10 cellular contexts compared by ENCODE assay signal in the genomic region with DNA sequence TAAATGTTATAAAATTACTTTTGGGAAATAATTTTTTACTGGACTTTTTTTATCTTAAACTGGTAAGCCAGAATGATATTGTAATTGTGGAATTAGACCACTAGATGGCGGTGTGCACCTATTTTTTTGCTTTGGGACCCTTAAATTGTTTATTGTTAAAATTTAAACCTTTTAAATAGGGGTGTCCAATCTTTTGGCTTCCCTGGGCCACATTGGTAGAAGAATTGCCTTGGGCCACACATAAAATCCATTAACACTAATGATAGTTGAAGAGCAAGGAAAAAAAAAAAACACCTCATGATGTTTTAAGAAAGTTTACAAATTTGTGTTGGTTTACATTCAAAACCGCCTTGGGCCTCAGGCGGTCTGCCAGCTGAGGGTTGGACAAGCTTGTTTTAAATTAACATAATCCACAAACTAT. TPM values are rescaled to one million over a fixed set of nuclear protein-coding genes. Genes with fewer than 3 reads are reported as not detected.
DNase-seq lines count a peak whose midpoint lies in the region; ATAC-seq, FAIRE-seq and TF ChIP-seq lines count a peak whose summit lies in the region.
"Had no signal": no experiment of that assay in that cellular context is flagged by ENCODE, and none has a peak within 500 bp of the region (broad histone marks: within the 10 kb centered on the region; RNA-seq: fewer than 3 reads in every experiment).

No MANE protein-coding gene starts in this region.

- peaks cover 32 to 37% of the 10 kb centered on the region in 2 donors for H3K27me3 Mint-ChIP-seq in CD4-positive, alpha-beta memory T cell
- peaks cover 47% of the 10 kb centered on the region for H3K27me3 Mint-ChIP-seq in stimulated activated naive CD8-positive, alpha-beta T cell treated with anti-CD3 and anti-CD28 coated beads, Interleukin-15, amount 100 ng/mL, for 72 hours

- in situ Hi-C loops in HAP-1 (cut with MboI; ENCODE audit: low sequenced_read_pairs), result no loop called here
- in situ Hi-C loops in transverse colon (cut with MboI; ENCODE audit: low pct_ligation_motif_present in 1 of 4, low pct_unique_long_range_greater_than_20kb in 1 of 4, low sequenced_read_pairs in 3 of 4), result loop anchor here (25.0 kb wide), 3 partner anchors 1061 to 1286 kb away; partner anchors contain the start of gene DIRAS2 (in 1 of the 4)

- no peak overlapping the region for H3K4me3 ChIP-seq in CD4-positive, alpha-beta memory T cell (ENCODE audit: low read length in 2 of 2)
- H3K4me3 ChIP-seq in HAP-1 (no peak overlapping the region), transverse colon (no peak overlapping the region)
- H3K4me3 ChIP-seq: SJSA1 had no signal

- no peaks in the 10 kb centered on the region for H3K9me3 ChIP-seq in CD4-positive, alpha-beta memory T cell (ENCODE audit: control insufficient read depth in 1 of 2, low read length in 2 of 2)
- H3K9me3 ChIP-seq in HAP-1 (no peaks in the 10 kb centered on the region), transverse colon (peaks cover 0 to 3% of the 10 kb centered on the region in 2 donors)
- H3K9me3 ChIP-seq: SJSA1 had no signal

- intact Hi-C loops in CD4-positive, alpha-beta memory T cell (cut with micrococcal nuclease), result no loop called here
- intact Hi-C loops in transverse colon (cut with DNase I; ENCODE audit: low total_unique reads), result loop anchor here (10.0 kb wide), 1 partner anchor 1298 kb away; no protein-coding TSS in a partner anchor

- ATAC-seq in GM18873 (IDR thresholded peaks at IDR 0.05; ENCODE audit: low FRiP score, unreplicated experiment), result no peak
- ATAC-seq in stimulated activated naive CD8-positive, alpha-beta T cell treated with anti-CD3 and anti-CD28 coated beads, Interleukin-15, amount 100 ng/mL, for 72 hours, result no peak
- ATAC-seq: naive thymus-derived CD8-positive, alpha-beta T cell had no signal

- H3K27ac ChIP-seq in CD4-positive, alpha-beta memory T cell (ENCODE audit: low read depth, low read length), result no peak overlapping the region
- H3K27ac ChIP-seq in transverse colon, result no peak overlapping the region
- H3K27ac ChIP-seq: SJSA1 had no signal

- no peaks in the 10 kb centered on the region for H3K36me3 ChIP-seq in CD4-positive, alpha-beta memory T cell (ENCODE audit: insufficient read depth, low read length)
- H3K36me3 ChIP-seq in HAP-1 (replicated peaks), result no peaks in the 10 kb centered on the region
- H3K36me3 ChIP-seq in transverse colon, result no peaks in the 10 kb centered on the region
- H3K36me3 ChIP-seq: SJSA1 had no signal

- peaks cover 7 to 12% (median 9%) of the 10 kb centered on the region in 4 donors for H3K4me1 Mint-ChIP-seq in CD4-positive, alpha-beta memory T cell
- peaks cover 30% of the 10 kb centered on the region for H3K4me1 Mint-ChIP-seq in stimulated activated naive CD8-positive, alpha-beta T cell treated with anti-CD3 and anti-CD28 coated beads, Interleukin-15, amount 100 ng/mL, for 72 hours

- H3K9me3 Mint-ChIP-seq in CD4-positive, alpha-beta memory T cell, result no peaks in the 10 kb centered on the region
- H3K9me3 Mint-ChIP-seq in stimulated activated naive CD8-positive, alpha-beta T cell treated with anti-CD3 and anti-CD28 coated beads, Interleukin-15, amount 100 ng/mL, for 72 hours, result no peaks in the 10 kb centered on the region
- H3K9me3 Mint-ChIP-seq: naive thymus-derived CD8-positive, alpha-beta T cell had no signal

- no peaks in the 10 kb centered on the region for H3K36me3 Mint-ChIP-seq in CD4-positive, alpha-beta memory T cell
- H3K36me3 Mint-ChIP-seq: naive thymus-derived CD8-positive, alpha-beta T cell had no signal

- DNase-seq in CD4-positive, alpha-beta memory T cell, result peak in 4 of 5 donors; percentile 16 to 38 (median 24)
- DNase-seq in HAP-1 (ENCODE audit: low spot score in 2 of 2), result peak; percentile 32 to 40
- peak; percentile 38 for DNase-seq in germinal center (ENCODE audit: low spot score)
- no peak for DNase-seq in transverse colon
- DNase-seq in stimulated activated naive CD8-positive, alpha-beta T cell treated with anti-CD3 and anti-CD28 coated beads, Interleukin-15, amount 100 ng/mL, for 72 hours, result no peak
- no peak for DNase-seq in OCI-M2 (lab: John Stamatoyannopoulos, UW; ENCODE audit: unreplicated experiment)

- peak; percentile 64 to 86 (median 75) for TF ChIP-seq CTCF in transverse colon (IDR thresholded peaks at IDR 0.05)

- POLR2A ChIA-PET in CD4-positive, alpha-beta memory T cell (lab: Charles Lee; ENCODE audit: partially characterized antibody), result no interaction called here

- CTCF ChIA-PET in CD4-positive, alpha-beta memory T cell (lab: Charles Lee; ENCODE audit: partially characterized antibody), result interaction anchor here (0.6 to 3.5 kb wide), 15 partner anchors 9 to 526 kb away, joined by 3 to 15 read pairs (median 3); no protein-coding TSS in a partner anchor

- peaks cover 5% of the 10 kb centered on the region for H3K4me1 ChIP-seq in CD4-positive, alpha-beta memory T cell (ENCODE audit: insufficient read depth, low read length)
- H3K4me1 ChIP-seq in HAP-1, result no peaks in the 10 kb centered on the region
- no peaks in the 10 kb centered on the region for H3K4me1 ChIP-seq in transverse colon
- H3K4me1 ChIP-seq: SJSA1 had no signal

- peaks cover 10% of the 10 kb centered on the region for H3K27me3 ChIP-seq in CD4-positive, alpha-beta memory T cell (ENCODE audit: insufficient read depth, low read length)
- H3K27me3 ChIP-seq in HAP-1 (ENCODE audit: low read depth), result peaks cover 7% of the 10 kb centered on the region
- peaks cover 20% of the 10 kb centered on the region for H3K27me3 ChIP-seq in transverse colon

- no peak overlapping the region for H3K4me3 Mint-ChIP-seq in CD4-positive, alpha-beta memory T cell
- no peak overlapping the region for H3K4me3 Mint-ChIP-seq in stimulated activated naive CD8-positive, alpha-beta T cell treated with anti-CD3 and anti-CD28 coated beads, Interleukin-15, amount 100 ng/mL, for 72 hours
- H3K4me3 Mint-ChIP-seq: naive thymus-derived CD8-positive, alpha-beta T cell had no signal

- 13 to 34% methylated on average over 3 of the region's 3 CpGs for WGBS in transverse colon (ENCODE audit: low coverage in 1 of 2), 2 donors

- H3K27ac Mint-ChIP-seq in CD4-positive, alpha-beta memory T cell, result no peak overlapping the region
- no peak overlapping the region for H3K27ac Mint-ChIP-seq in stimulated activated naive CD8-positive, alpha-beta T cell treated with anti-CD3 and anti-CD28 coated beads, Interleukin-15, amount 100 ng/mL, for 72 hours

- TF ChIP-seq POLR2A in transverse colon (IDR thresholded peaks at IDR 0.05), result no peak

- TF ChIP-seq EP300 in transverse colon (IDR thresholded peaks at IDR 0.05; ENCODE audit: low read depth), result no peak

- FAIRE-seq in TTC549 (lab: Jason Lieb, UNC), result peak; percentile 89

RNA-seq across cellular contexts. Expression of gene GADD45G, which starts 28.4 kb away (rescaled TPM):
- 1 to 10 TPM; 2.4 to 2.9 TPM for total RNA-seq in CD4-positive, alpha-beta memory T cell
- polyA plus RNA-seq in CD4-positive, alpha-beta memory T cell, result under 1 TPM in 1 of 2 donors, not detected in 1; 0.96 TPM
- total RNA-seq in transverse colon, result 10 to 100 TPM in 2 of 4 donors, 1 to 10 TPM in 2; 8.4 to 12.7 (median 10.3) TPM
- total RNA-seq: SJSA1 had no signal

Comparison
In these comparisons a context has a peak if more than half of its experiments do, and no peak if none do; other contexts are left out.
1. DNase-seq: peak in CD4-positive, alpha-beta memory T cell (4 of 5), HAP-1 (2 of 2) and germinal center (single experiment); none in transverse colon (single experiment), stimulated activated naive CD8-positive, alpha-beta T cell treated with anti-CD3 and anti-CD28 coated beads, Interleukin-15, amount 100 ng/mL, for 72 hours (0 of 2) and OCI-M2 (single experiment).